Comparison of ENCODE assay signal across 19 cellular contexts in the genomic region with DNA sequence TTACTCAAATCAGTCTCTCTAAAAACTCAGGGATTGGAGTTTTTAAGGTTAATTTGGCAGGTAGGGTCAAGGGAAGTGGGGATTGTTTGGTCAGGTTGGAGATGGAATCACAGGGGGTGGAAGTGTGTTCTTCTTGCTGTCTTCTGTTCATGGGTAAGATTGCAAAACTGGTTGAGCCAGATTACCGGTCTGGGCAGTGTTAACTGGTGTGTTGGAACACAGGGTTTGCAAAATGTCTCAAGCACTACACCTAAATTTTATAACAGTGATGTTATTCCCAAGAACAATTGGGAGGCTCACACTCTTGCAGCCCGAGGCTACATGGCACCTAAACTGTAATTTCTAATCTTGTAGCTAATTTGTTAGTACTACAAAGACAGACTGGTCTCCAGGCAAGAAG.
"Had no signal": no experiment of that assay in that cellular context is flagged by ENCODE, and none has a peak within 500 bp of the region (broad histone marks: within the 10 kb centered on the region; RNA-seq: fewer than 3 reads in every experiment).

No MANE protein-coding gene starts in this region.

- H3K27me3 ChIP-seq: colonic mucosa, gastrocnemius medialis, heart right ventricle, ovary, suprapubic skin, thyroid gland, upper lobe of left lung, uterus had no signal

- H3K4me1 ChIP-seq: colonic mucosa, gastrocnemius medialis, heart right ventricle, suprapubic skin, thyroid gland, upper lobe of left lung, uterus had no signal

- H3K4me3 Mint-ChIP-seq: mesothelial cell of epicardium, natural killer cell, neural crest cell had no signal

- H3K36me3 Mint-ChIP-seq: natural killer cell had no signal

- ATAC-seq: gastrocnemius medialis; heart right ventricle; left lobe of liver; natural killer cell; right cardiac atrium; stimulated activated naive CD8-positive, alpha-beta T cell treated with anti-CD3 and anti-CD28 coated beads, Interleukin-15, Interleukin-2, amounts not matched to agents 100 U/mL and 50 U/mL, for 24 hours had no signal

- H3K27ac ChIP-seq: colonic mucosa, gastrocnemius medialis, heart right ventricle, ovary, suprapubic skin, thyroid gland, upper lobe of left lung, uterus had no signal

- DNase-seq: colonic mucosa; dermis blood vessel endothelial cell; erythroblast; gastrocnemius medialis; heart right ventricle; hypothalamus; natural killer cell; ovary; right cardiac atrium; small intestine; stimulated activated CD4-positive, alpha-beta T cell treated with anti-CD3 and anti-CD28 coated beads, Interleukin-12 subunit alpha, Interleukin-12 subunit beta, amount 100 ng/mL, for 4 hours; stimulated activated naive CD8-positive, alpha-beta T cell treated with anti-CD3 and anti-CD28 coated beads, Interleukin-15, Interleukin-2, amounts not matched to agents 100 U/mL and 50 U/mL, for 24 hours; thyroid gland; upper lobe of left lung; uterus had no signal

- H3K4me1 Mint-ChIP-seq: natural killer cell, neural crest cell had no signal

- H3K9me3 Mint-ChIP-seq: neural crest cell had no signal

- H3K4me3 ChIP-seq: colonic mucosa, gastrocnemius medialis, heart right ventricle, ovary, suprapubic skin, thyroid gland, upper lobe of left lung, uterus had no signal

- H3K27ac Mint-ChIP-seq: mesothelial cell of epicardium, natural killer cell had no signal
